ENCODE assay signal across 1 cellular context in the genomic region with DNA sequence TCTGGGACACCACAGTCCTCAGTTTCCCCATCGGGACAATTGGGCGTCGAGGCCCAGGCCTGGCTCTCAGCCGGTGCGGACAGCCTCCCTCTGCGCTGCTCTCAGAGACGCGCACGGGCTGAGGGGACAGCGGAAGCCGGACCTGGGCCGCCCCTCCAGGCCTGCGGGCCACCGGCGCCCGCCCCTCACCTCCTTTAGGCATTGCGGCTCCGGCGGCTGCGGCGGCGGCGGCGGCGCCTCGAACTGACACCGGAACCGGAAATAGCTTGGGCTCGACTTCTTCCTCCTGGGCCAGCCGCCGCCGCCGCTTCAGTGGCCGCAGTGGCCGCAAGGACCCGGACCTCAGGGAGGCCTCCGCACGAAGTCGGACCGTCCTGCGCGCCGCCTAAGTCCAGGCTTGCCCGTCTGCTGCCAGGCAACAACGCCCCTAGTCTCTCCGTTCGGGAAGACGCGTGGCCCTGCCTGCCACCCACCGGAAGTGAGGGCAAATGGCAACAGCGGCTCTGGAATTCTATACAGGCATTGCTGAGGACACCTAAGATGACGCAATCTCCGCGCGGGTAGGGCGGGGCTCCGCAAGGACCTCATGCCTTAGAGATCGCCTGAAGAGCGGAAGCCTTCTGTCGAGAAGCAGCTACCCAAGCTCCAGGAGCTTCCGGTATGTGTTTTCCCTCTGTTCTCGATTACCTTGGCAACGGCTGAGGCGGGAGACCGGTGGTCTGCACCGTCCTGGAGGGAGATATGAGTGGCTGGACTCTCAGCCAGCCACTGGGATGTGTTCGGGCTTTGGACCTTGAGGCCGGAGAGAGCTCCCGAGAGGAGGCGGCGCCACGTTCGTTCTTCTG.
A peak's percentile ranks its signal among the peaks of the same experiment; 100 is the strongest.
TF ChIP-seq lines count a peak whose summit lies in the region.

BUD31 (plus strand) TSS at position 623 of the 845 bp plus-strand sequence. CDS start 2,124 bp downstream, outside the sequence.
A gene with protein sequence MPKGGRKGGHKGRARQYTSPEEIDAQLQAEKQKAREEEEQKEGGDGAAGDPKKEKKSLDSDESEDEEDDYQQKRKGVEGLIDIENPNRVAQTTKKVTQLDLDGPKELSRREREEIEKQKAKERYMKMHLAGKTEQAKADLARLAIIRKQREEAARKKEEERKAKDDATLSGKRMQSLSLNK (minus strand): TSS at position 251 of the 845 bp plus-strand sequence. CDS start 49 bp downstream, at position 202.

TF ChIP-seq in H1, 55 proteins besides CTCF, POLR2A, EP300 and RAD21:
- TF ChIP-seq SIRT6 (IDR thresholded peaks at IDR 0.05; ENCODE audit: low read length) (no peak), CREB1 (IDR thresholded peaks at IDR 0.05) (peak; percentile 89), CHD1 (IDR thresholded peaks at IDR 0.05; ENCODE audit: low read depth, low read length) (no peak), CEBPB (IDR thresholded peaks at IDR 0.05; ENCODE audit: low read depth, low read length) (peak; percentile 100), SP4 (IDR thresholded peaks at IDR 0.05; ENCODE audit: low read length) (peak; percentile 100), TEAD4 (IDR thresholded peaks at IDR 0.05; ENCODE audit: low read depth, low read length) (peak; percentile 18; the same call in 1 of the 2 replicates), JUND (IDR thresholded peaks at IDR 0.05; ENCODE audit: low read length) (peak; percentile 99), KDM4A (IDR thresholded peaks at IDR 0.05; ENCODE audit: low read depth, low read length, severe bottlenecking) (peak; percentile 69), CBX8 (IDR thresholded peaks at IDR 0.05; ENCODE audit: borderline replicate concordance, low read depth, low read length) (no peak), TBP (IDR thresholded peaks at IDR 0.05; ENCODE audit: low read depth, low read length) (peak; percentile 88), TAF1 (IDR thresholded peaks at IDR 0.05; ENCODE audit: low read depth, low read length) (peak; percentile 94), POLR2AphosphoS5 (IDR thresholded peaks at IDR 0.05; ENCODE audit: low read depth, low read length) (peak; percentile 87), SP1 (IDR thresholded peaks at IDR 0.05; ENCODE audit: low read depth, low read length) (peak; percentile 63; the same call in 1 of the 2 replicates), GABPA (IDR thresholded peaks at IDR 0.05; ENCODE audit: borderline replicate concordance, insufficient read depth, low read length) (peak; percentile 86), SIX5 (IDR thresholded peaks at IDR 0.05; ENCODE audit: low read depth, low read length) (no peak), SIN3A (conservative IDR thresholded peaks at IDR 0.05 in 1 of 2, IDR thresholded peaks at IDR 0.05 in 1 of 2; ENCODE audit: low read depth in 1 of 2, low read length in 2 of 2) (peak; percentile 65 to 93; a peak in 2 of 4 replicates), RBBP5 (IDR thresholded peaks at IDR 0.05; ENCODE audit: borderline replicate concordance, low read depth, low read length) (peak; percentile 46; the same call in 1 of the 2 replicates), HDAC2 (IDR thresholded peaks at IDR 0.05; ENCODE audit: borderline replicate concordance in 1 of 2, low read depth in 2 of 2, low read length in 2 of 2) (peak in 1 of 2 experiments; percentile 69; a peak in 2 of 4 replicates), KDM5A (IDR thresholded peaks at IDR 0.05; ENCODE audit: low read length) (peak; percentile 46; the same call in 1 of the 2 replicates), JUN (IDR thresholded peaks at IDR 0.05; ENCODE audit: low read depth, low read length) (peak; percentile 97), ASH2L (IDR thresholded peaks at IDR 0.05; ENCODE audit: low read length) (peak; percentile 51), RXRA (IDR thresholded peaks at IDR 0.05; ENCODE audit: insufficient read depth, low read depth, low read length) (0 out of 2 replicates have a peak, but pooled peaks have one; percentile 36), BACH1 (IDR thresholded peaks at IDR 0.05; ENCODE audit: low read length) (no peak), PHF8 (conservative IDR thresholded peaks at IDR 0.05; ENCODE audit: low read depth, low read length) (peak; percentile 88)
- TF ChIP-seq, protein P1, sequence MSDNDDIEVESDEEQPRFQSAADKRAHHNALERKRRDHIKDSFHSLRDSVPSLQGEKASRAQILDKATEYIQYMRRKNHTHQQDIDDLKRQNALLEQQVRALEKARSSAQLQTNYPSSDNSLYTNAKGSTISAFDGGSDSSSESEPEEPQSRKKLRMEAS (IDR thresholded peaks at IDR 0.05) = peak; percentile 76
- TF ChIP-seq, protein P2, sequence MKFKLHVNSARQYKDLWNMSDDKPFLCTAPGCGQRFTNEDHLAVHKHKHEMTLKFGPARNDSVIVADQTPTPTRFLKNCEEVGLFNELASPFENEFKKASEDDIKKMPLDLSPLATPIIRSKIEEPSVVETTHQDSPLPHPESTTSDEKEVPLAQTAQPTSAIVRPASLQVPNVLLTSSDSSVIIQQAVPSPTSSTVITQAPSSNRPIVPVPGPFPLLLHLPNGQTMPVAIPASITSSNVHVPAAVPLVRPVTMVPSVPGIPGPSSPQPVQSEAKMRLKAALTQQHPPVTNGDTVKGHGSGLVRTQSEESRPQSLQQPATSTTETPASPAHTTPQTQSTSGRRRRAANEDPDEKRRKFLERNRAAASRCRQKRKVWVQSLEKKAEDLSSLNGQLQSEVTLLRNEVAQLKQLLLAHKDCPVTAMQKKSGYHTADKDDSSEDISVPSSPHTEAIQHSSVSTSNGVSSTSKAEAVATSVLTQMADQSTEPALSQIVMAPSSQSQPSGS (IDR thresholded peaks at IDR 0.05; ENCODE audit: low read length) = peak; percentile 99
- TF ChIP-seq, protein P3, sequence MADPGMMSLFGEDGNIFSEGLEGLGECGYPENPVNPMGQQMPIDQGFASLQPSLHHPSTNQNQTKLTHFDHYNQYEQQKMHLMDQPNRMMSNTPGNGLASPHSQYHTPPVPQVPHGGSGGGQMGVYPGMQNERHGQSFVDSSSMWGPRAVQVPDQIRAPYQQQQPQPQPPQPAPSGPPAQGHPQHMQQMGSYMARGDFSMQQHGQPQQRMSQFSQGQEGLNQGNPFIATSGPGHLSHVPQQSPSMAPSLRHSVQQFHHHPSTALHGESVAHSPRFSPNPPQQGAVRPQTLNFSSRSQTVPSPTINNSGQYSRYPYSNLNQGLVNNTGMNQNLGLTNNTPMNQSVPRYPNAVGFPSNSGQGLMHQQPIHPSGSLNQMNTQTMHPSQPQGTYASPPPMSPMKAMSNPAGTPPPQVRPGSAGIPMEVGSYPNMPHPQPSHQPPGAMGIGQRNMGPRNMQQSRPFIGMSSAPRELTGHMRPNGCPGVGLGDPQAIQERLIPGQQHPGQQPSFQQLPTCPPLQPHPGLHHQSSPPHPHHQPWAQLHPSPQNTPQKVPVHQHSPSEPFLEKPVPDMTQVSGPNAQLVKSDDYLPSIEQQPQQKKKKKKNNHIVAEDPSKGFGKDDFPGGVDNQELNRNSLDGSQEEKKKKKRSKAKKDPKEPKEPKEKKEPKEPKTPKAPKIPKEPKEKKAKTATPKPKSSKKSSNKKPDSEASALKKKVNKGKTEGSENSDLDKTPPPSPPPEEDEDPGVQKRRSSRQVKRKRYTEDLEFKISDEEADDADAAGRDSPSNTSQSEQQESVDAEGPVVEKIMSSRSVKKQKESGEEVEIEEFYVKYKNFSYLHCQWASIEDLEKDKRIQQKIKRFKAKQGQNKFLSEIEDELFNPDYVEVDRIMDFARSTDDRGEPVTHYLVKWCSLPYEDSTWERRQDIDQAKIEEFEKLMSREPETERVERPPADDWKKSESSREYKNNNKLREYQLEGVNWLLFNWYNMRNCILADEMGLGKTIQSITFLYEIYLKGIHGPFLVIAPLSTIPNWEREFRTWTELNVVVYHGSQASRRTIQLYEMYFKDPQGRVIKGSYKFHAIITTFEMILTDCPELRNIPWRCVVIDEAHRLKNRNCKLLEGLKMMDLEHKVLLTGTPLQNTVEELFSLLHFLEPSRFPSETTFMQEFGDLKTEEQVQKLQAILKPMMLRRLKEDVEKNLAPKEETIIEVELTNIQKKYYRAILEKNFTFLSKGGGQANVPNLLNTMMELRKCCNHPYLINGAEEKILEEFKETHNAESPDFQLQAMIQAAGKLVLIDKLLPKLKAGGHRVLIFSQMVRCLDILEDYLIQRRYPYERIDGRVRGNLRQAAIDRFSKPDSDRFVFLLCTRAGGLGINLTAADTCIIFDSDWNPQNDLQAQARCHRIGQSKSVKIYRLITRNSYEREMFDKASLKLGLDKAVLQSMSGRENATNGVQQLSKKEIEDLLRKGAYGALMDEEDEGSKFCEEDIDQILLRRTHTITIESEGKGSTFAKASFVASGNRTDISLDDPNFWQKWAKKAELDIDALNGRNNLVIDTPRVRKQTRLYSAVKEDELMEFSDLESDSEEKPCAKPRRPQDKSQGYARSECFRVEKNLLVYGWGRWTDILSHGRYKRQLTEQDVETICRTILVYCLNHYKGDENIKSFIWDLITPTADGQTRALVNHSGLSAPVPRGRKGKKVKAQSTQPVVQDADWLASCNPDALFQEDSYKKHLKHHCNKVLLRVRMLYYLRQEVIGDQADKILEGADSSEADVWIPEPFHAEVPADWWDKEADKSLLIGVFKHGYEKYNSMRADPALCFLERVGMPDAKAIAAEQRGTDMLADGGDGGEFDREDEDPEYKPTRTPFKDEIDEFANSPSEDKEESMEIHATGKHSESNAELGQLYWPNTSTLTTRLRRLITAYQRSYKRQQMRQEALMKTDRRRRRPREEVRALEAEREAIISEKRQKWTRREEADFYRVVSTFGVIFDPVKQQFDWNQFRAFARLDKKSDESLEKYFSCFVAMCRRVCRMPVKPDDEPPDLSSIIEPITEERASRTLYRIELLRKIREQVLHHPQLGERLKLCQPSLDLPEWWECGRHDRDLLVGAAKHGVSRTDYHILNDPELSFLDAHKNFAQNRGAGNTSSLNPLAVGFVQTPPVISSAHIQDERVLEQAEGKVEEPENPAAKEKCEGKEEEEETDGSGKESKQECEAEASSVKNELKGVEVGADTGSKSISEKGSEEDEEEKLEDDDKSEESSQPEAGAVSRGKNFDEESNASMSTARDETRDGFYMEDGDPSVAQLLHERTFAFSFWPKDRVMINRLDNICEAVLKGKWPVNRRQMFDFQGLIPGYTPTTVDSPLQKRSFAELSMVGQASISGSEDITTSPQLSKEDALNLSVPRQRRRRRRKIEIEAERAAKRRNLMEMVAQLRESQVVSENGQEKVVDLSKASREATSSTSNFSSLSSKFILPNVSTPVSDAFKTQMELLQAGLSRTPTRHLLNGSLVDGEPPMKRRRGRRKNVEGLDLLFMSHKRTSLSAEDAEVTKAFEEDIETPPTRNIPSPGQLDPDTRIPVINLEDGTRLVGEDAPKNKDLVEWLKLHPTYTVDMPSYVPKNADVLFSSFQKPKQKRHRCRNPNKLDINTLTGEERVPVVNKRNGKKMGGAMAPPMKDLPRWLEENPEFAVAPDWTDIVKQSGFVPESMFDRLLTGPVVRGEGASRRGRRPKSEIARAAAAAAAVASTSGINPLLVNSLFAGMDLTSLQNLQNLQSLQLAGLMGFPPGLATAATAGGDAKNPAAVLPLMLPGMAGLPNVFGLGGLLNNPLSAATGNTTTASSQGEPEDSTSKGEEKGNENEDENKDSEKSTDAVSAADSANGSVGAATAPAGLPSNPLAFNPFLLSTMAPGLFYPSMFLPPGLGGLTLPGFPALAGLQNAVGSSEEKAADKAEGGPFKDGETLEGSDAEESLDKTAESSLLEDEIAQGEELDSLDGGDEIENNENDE (IDR thresholded peaks at IDR 0.05; ENCODE audit: insufficient replicate concordance, low read length) = no peak
- TF ChIP-seq, protein P4, sequence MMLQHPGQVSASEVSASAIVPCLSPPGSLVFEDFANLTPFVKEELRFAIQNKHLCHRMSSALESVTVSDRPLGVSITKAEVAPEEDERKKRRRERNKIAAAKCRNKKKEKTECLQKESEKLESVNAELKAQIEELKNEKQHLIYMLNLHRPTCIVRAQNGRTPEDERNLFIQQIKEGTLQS (IDR thresholded peaks at IDR 0.05; ENCODE audit: insufficient read depth, low read depth, low read length) = peak; percentile 98
